Comparison of ENCODE assay signal across 17 cellular contexts in the genomic region with DNA sequence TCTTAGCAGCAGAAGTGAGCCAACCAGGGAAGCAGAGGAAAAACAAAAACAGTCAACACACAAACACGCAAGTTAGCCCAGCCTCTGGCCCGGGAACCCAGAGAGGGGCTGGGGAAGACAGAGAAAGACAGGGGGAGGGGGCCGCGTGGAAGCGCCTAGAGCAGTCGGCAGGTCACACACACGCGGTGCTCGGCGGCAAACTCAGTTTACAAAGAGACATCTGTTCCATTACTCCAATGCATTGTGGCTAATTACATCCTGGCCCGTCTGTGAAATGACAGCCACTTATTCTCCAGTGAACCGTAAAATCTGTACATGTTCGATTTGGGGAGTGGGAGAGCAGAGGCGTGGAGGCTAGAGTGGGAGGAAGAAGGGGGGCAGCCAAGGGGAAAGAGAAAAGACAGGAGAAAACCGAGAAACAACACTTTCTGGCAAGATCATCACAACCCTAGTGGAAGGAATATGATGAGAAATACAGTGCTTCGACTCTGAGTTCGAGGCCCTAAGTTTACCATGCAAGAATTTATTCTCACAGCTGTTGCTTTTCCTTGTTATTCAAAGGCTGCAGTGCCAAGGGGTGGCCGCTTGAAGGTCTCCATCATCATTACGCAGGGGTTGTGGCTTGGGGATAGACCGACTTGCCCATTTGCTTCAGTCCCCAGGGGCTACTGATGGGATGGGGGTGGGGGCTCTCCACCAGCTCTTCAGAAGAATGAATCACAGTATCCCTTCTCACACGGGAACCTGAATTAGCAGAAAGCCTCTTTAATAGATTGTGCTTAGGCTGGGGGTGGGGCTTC.
A peak's percentile ranks its signal among the peaks of the same experiment; 100 is the strongest.
DNase-seq lines count a peak whose midpoint lies in the region; ATAC-seq, FAIRE-seq and TF ChIP-seq lines count a peak whose summit lies in the region.
"Had no signal": no experiment of that assay in that cellular context is flagged by ENCODE, and none has a peak within 500 bp of the region (broad histone marks: within the 10 kb centered on the region; RNA-seq: fewer than 3 reads in every experiment).

No MANE protein-coding gene starts in this region.

- no peaks in the 10 kb centered on the region; a peak in 1 of 5 replicates for H3K27me3 ChIP-seq in HepG2 (ENCODE audit: control insufficient read depth in 1 of 2, insufficient read depth in 2 of 2, low read length in 2 of 2)
- no peaks in the 10 kb centered on the region for H3K27me3 ChIP-seq in right lobe of liver
- H3K27me3 ChIP-seq: gastroesophageal sphincter, vagina had no signal

- H3K4me1 Mint-ChIP-seq in endothelial cell (ENCODE audit: unreplicated experiment): peaks cover 33% of the 10 kb centered on the region
- H3K4me1 Mint-ChIP-seq in activated T-cell treated with anti-CD3 and anti-CD28 coated beads, Interleukin-2, amount 50 U/mL, for 72 hours (ENCODE audit: low read depth): no peaks in the 10 kb centered on the region
- H3K4me1 Mint-ChIP-seq: activated naive CD8-positive, alpha-beta T cell treated with anti-CD3 and anti-CD28 coated beads, Interleukin-2, amount 50 U/mL, for 24 hours; T-cell had no signal

- no peak for TF ChIP-seq RAD21 in HepG2 (CRISPR knock-in tag; IDR thresholded peaks at IDR 0.05)

- no peaks in the 10 kb centered on the region for H4K20me1 ChIP-seq in HepG2 (ENCODE audit: insufficient read depth, low read length)

- H3K36me3 ChIP-seq in HepG2 (replicated peaks in 1 of 2; ENCODE audit: control insufficient read depth in 1 of 2, insufficient read depth in 2 of 2, low read length in 2 of 2) (no peaks in the 10 kb centered on the region), right lobe of liver (no peaks in the 10 kb centered on the region)
- H3K36me3 ChIP-seq: gastroesophageal sphincter, vagina had no signal

- POLR2A ChIA-PET in HepG2 (lab: Yijun Ruan, JAX): interaction anchor here (0.6 kb wide), 1 partner anchor 862 kb away, joined by 3 read pairs; no protein-coding TSS in a partner anchor

- ATAC-seq in HepG2 (no peak), right lobe of liver (no peak), GM21447 (IDR thresholded peaks at IDR 0.05; ENCODE audit: unreplicated experiment) (no peak), left lobe of liver (no peak), HG02642 (IDR thresholded peaks at IDR 0.05; ENCODE audit: poor library complexity, unreplicated experiment) (no peak)
- no peak for ATAC-seq in activated T-cell treated with anti-CD3 and anti-CD28 coated beads, Interleukin-2, amount 50 U/mL, for 72 hours (replicated peaks in 1 of 2)
- ATAC-seq: activated naive CD8-positive, alpha-beta T cell treated with anti-CD3 and anti-CD28 coated beads, Interleukin-2, amount 50 U/mL, for 24 hours; gastroesophageal sphincter; T-cell had no signal

- no peaks in the 10 kb centered on the region for H3K79me2 ChIP-seq in HepG2 (ENCODE audit: insufficient read depth, low read length)
- H3K79me2 ChIP-seq: parathyroid adenoma had no signal

- peak overlapping the region; percentile 60 for H3K4me2 ChIP-seq in HepG2 (ENCODE audit: low read depth, low read length)

- FAIRE-seq in HepG2 (lab: Jason Lieb, UNC): no peak
- FAIRE-seq: endothelial cell of umbilical vein had no signal

- intact Hi-C loops in HepG2 (cut with micrococcal nuclease; ENCODE audit: unreplicated experiment) (no loop called here), right lobe of liver (cut with DNase I) (no loop called here)

- 93% methylated on average over 20 of the region's 21 CpGs for WGBS in HepG2 (ENCODE audit: low lambda C conversion rate)
- 95% methylated on average over 15 of the region's 21 CpGs for WGBS in right lobe of liver (ENCODE audit: insufficient coverage, low coverage, low lambda C conversion rate, missing lambda C conversion rate)

- H3K4me3 Mint-ChIP-seq in endothelial cell (ENCODE audit: unreplicated experiment): peak overlapping the region; percentile 5
- H3K4me3 Mint-ChIP-seq in activated T-cell treated with anti-CD3 and anti-CD28 coated beads, Interleukin-2, amount 50 U/mL, for 72 hours: no peak overlapping the region
- H3K4me3 Mint-ChIP-seq: activated naive CD8-positive, alpha-beta T cell treated with anti-CD3 and anti-CD28 coated beads, Interleukin-2, amount 50 U/mL, for 24 hours; stimulated activated naive CD8-positive, alpha-beta T cell treated with anti-CD3 and anti-CD28 coated beads, Interleukin-15, Interleukin-2, amounts not matched to agents 100 ng/mL and 50 ng/mL, for 24 hours; T-cell had no signal

- TF ChIP-seq POLR2A in HepG2 (IDR thresholded peaks at IDR 0.05; ENCODE audit: insufficient read depth in 1 of 2, low read depth in 2 of 2, low read length in 2 of 2): no peak
- TF ChIP-seq POLR2A in right lobe of liver (IDR thresholded peaks at IDR 0.05): no peak

- peaks cover 11% of the 10 kb centered on the region for H3K36me3 Mint-ChIP-seq in endothelial cell (ENCODE audit: low read depth, unreplicated experiment)
- no peaks in the 10 kb centered on the region for H3K36me3 Mint-ChIP-seq in activated T-cell treated with anti-CD3 and anti-CD28 coated beads, Interleukin-2, amount 50 U/mL, for 72 hours (ENCODE audit: insufficient read depth in 2 of 2)
- H3K36me3 Mint-ChIP-seq: T-cell had no signal

- H3K27ac ChIP-seq in HepG2 (ENCODE audit: extremely low read length, insufficient read depth, low read length) (peak overlapping the region; percentile 61), right lobe of liver (no peak overlapping the region)
- H3K27ac ChIP-seq: gastroesophageal sphincter, parathyroid adenoma, vagina had no signal

- H3K4me3 ChIP-seq in HepG2 (replicated peaks in 1 of 3; ENCODE audit: insufficient read depth in 1 of 3, low read depth in 2 of 3, low read length in 3 of 3) (no peak overlapping the region), right lobe of liver (no peak overlapping the region)
- H3K4me3 ChIP-seq: gastroesophageal sphincter, vagina had no signal

- H3K27me3 Mint-ChIP-seq in endothelial cell (ENCODE audit: unreplicated experiment): no peaks in the 10 kb centered on the region
- no peaks in the 10 kb centered on the region for H3K27me3 Mint-ChIP-seq in activated T-cell treated with anti-CD3 and anti-CD28 coated beads, Interleukin-2, amount 50 U/mL, for 72 hours (ENCODE audit: low read depth)
- H3K27me3 Mint-ChIP-seq: activated naive CD8-positive, alpha-beta T cell treated with anti-CD3 and anti-CD28 coated beads, Interleukin-2, amount 50 U/mL, for 24 hours; stimulated activated naive CD8-positive, alpha-beta T cell treated with anti-CD3 and anti-CD28 coated beads, Interleukin-15, Interleukin-2, amounts not matched to agents 100 ng/mL and 50 ng/mL, for 24 hours; T-cell had no signal

- TF ChIP-seq CTCF in HepG2 (CRISPR knock-in tag; IDR thresholded peaks at IDR 0.05) (no peak), right lobe of liver (IDR thresholded peaks at IDR 0.05) (no peak), endothelial cell (IDR thresholded peaks at IDR 0.05; ENCODE audit: unreplicated experiment) (no peak)

- H3K9me3 Mint-ChIP-seq in endothelial cell (ENCODE audit: unreplicated experiment): no peaks in the 10 kb centered on the region
- H3K9me3 Mint-ChIP-seq in activated T-cell treated with anti-CD3 and anti-CD28 coated beads, Interleukin-2, amount 50 U/mL, for 72 hours: no peaks in the 10 kb centered on the region
- H3K9me3 Mint-ChIP-seq: activated naive CD8-positive, alpha-beta T cell treated with anti-CD3 and anti-CD28 coated beads, Interleukin-2, amount 50 U/mL, for 24 hours; stimulated activated naive CD8-positive, alpha-beta T cell treated with anti-CD3 and anti-CD28 coated beads, Interleukin-15, Interleukin-2, amounts not matched to agents 100 ng/mL and 50 ng/mL, for 24 hours; T-cell had no signal

- CTCF ChIA-PET in HepG2 (lab: Yijun Ruan, JAX; ENCODE audit: low intra/inter-chr PET ratio, low total read pairs): no interaction called here

- H3K9ac ChIP-seq in HepG2 (ENCODE audit: insufficient read depth, low read depth, low read length): no peak overlapping the region
- H3K9ac ChIP-seq: parathyroid adenoma had no signal

- no peak overlapping the region for H3K27ac Mint-ChIP-seq in endothelial cell (ENCODE audit: unreplicated experiment)
- H3K27ac Mint-ChIP-seq in activated T-cell treated with anti-CD3 and anti-CD28 coated beads, Interleukin-2, amount 50 U/mL, for 72 hours: no peak overlapping the region
- H3K27ac Mint-ChIP-seq: activated naive CD8-positive, alpha-beta T cell treated with anti-CD3 and anti-CD28 coated beads, Interleukin-2, amount 50 U/mL, for 24 hours; stimulated activated naive CD8-positive, alpha-beta T cell treated with anti-CD3 and anti-CD28 coated beads, Interleukin-15, Interleukin-2, amounts not matched to agents 100 ng/mL and 50 ng/mL, for 24 hours; T-cell had no signal

- BruUV-seq in HepG2 (replicated peaks; lab: Mats Ljungman, UMichigan): no TSS peak

- H2AFZ ChIP-seq in HepG2 (ENCODE audit: low read length): no peak overlapping the region
- H2AFZ ChIP-seq: parathyroid adenoma had no signal

- peaks cover 62% of the 10 kb centered on the region for H3K4me1 ChIP-seq in HepG2 (ENCODE audit: insufficient read depth, low read length)
- peaks cover 0 to 23% (median 9%) of the 10 kb centered on the region in 4 donors for H3K4me1 ChIP-seq in right lobe of liver
- H3K4me1 ChIP-seq: gastroesophageal sphincter, parathyroid adenoma, vagina had no signal

- TF ChIP-seq EP300 in HepG2 (IDR thresholded peaks at IDR 0.05; ENCODE audit: low read depth in 2 of 2, low read length in 2 of 2): no peak
- TF ChIP-seq EP300 in HepG2 (CRISPR knock-in tag; IDR thresholded peaks at IDR 0.05; ENCODE audit: borderline replicate concordance): no peak

- in situ Hi-C loops in HepG2 (cut with HindIII; ENCODE audit: extremely low pct_ligation_motif_present, low pct_unique_long_range_greater_than_20kb): no loop called here

- no peak for DNase-seq in HepG2 (ENCODE audit: low spot score)
- DNase-seq in right lobe of liver: no peak
- peak; percentile 89 for DNase-seq in NCI-H446 treated with DMSO at 0.1 percent for 48 hours (lab: John Stamatoyannopoulos, UW)
- DNase-seq in endothelial cell (ENCODE audit: low spot score): no peak
- DNase-seq in activated T-cell treated with anti-CD3 and anti-CD28 coated beads, Interleukin-2, amount 50 U/mL, for 72 hours: no peak
- no peak for DNase-seq in left lobe of liver (ENCODE audit: low spot score)
- DNase-seq: activated naive CD8-positive, alpha-beta T cell treated with anti-CD3 and anti-CD28 coated beads, Interleukin-2, amount 50 U/mL, for 24 hours; central memory CD4-positive, alpha-beta T cell; midbrain; T-cell had no signal

- H3K9me3 ChIP-seq in HepG2 (ENCODE audit: low read length) (no peaks in the 10 kb centered on the region), right lobe of liver (no peaks in the 10 kb centered on the region)
- H3K9me3 ChIP-seq: gastroesophageal sphincter, vagina had no signal

TF ChIP-seq in HepG2, 621 proteins besides CTCF, POLR2A, EP300 and RAD21 (continues in another document):
- TF ChIP-seq ZMYM2 (CRISPR knock-in tag; IDR thresholded peaks at IDR 0.05): no peak
- 0 out of 2 replicates have a peak, but pooled peaks have one; percentile 7 for TF ChIP-seq NFIC (IDR thresholded peaks at IDR 0.05; ENCODE audit: low read length)
- no peak for TF ChIP-seq SAFB2 (CRISPR knock-in tag; IDR thresholded peaks at IDR 0.05; ENCODE audit: borderline replicate concordance, low read depth)
- TF ChIP-seq FOXA3 (CRISPR knock-in tag; IDR thresholded peaks at IDR 0.05): no peak
- TF ChIP-seq SUZ12 (IDR thresholded peaks at IDR 0.05; ENCODE audit: low read depth, low read length): no peak
- TF ChIP-seq MYC (CRISPR knock-in tag; IDR thresholded peaks at IDR 0.05; ENCODE audit: borderline replicate concordance): no peak
- TF ChIP-seq ZNF619 (CRISPR knock-in tag; IDR thresholded peaks at IDR 0.05): no peak
